Comparison of ENCODE assay signal across 14 cellular contexts in the genomic region with DNA sequence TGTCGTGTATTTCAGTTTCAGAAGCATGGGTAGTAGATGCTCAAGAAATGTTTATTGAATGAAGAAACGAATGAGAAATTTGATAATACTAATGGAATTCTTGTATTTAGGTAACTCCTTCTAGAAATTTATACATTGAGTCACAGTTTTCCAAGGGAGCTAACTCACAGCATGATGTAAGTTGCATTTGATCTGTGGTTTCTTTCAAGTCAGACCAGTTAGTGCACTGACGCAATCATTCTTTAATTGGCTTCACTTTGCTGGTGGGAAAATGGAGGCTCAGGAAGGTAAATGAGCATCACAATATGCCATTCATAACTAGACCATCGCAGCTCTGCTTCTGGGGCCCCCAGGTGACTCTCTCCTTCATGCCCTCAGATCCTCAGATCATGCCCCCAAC. TPM values are rescaled to one million over a fixed set of nuclear protein-coding genes. Genes with fewer than 3 reads are reported as not detected.
A peak's percentile ranks its signal among the peaks of the same experiment; 100 is the strongest.
DNase-seq lines count a peak whose midpoint lies in the region; ATAC-seq and TF ChIP-seq lines count a peak whose summit lies in the region.
"Had no signal": no experiment of that assay in that cellular context is flagged by ENCODE, and none has a peak within 500 bp of the region (broad histone marks: within the 10 kb centered on the region; RNA-seq: fewer than 3 reads in every experiment).

No MANE protein-coding gene starts in this region.

- TF ChIP-seq CTCF in RWPE2 (IDR thresholded peaks at IDR 0.05; ENCODE audit: poor library complexity, severe bottlenecking) (no peak), esophagus squamous epithelium (IDR thresholded peaks at IDR 0.05) (no peak), suprapubic skin (IDR thresholded peaks at IDR 0.05) (no peak)

- intact Hi-C loops in esophagus squamous epithelium (cut with DNase I) = no loop called here

- TF ChIP-seq EP300 in suprapubic skin (IDR thresholded peaks at IDR 0.05) = no peak

- H3K4me3 ChIP-seq in RWPE2 (ENCODE audit: severe bottlenecking) = no peak overlapping the region
- no peak overlapping the region for H3K4me3 ChIP-seq in esophagus squamous epithelium
- no peak overlapping the region for H3K4me3 ChIP-seq in suprapubic skin
- H3K4me3 ChIP-seq: thoracic aorta had no signal

- ATAC-seq in RWPE2 (ENCODE audit: low read depth) = peak; percentile 58
- ATAC-seq in HG03469 (IDR thresholded peaks at IDR 0.05; ENCODE audit: unreplicated experiment) = no peak

- TF ChIP-seq POLR2A in esophagus squamous epithelium (IDR thresholded peaks at IDR 0.05) = no peak
- TF ChIP-seq POLR2A in suprapubic skin (IDR thresholded peaks at IDR 0.05) = no peak

- DNase-seq in NOMO-1 treated with DMSO at 0.1 percent for 48 hours (lab: John Stamatoyannopoulos, UW; ENCODE audit: unreplicated experiment) (peak; percentile 24), NOMO-1 treated with dmso at 0.1 percent for 144 hours (lab: John Stamatoyannopoulos, UW; ENCODE audit: unreplicated experiment) (no peak), RWPE2 (ENCODE audit: low spot score) (no peak), esophagus squamous epithelium (lab: John Stamatoyannopoulos, UW) (no peak), suprapubic skin (ENCODE audit: low spot score in 2 of 2) (no peak), NCI-H2171 treated with DMSO at 0.1 percent for 48 hours (lab: John Stamatoyannopoulos, UW) (no peak), NCI-H446 treated with DMSO at 0.1 percent for 48 hours (lab: John Stamatoyannopoulos, UW) (no peak)
- DNase-seq: Caco-2, hippocampal formation, nephron progenitor cell, SW 1271 had no signal

- H3K27me3 ChIP-seq in RWPE2 (ENCODE audit: insufficient read depth, poor library complexity, severe bottlenecking) (no peaks in the 10 kb centered on the region), esophagus squamous epithelium (peaks cover 0 to 6% (median 0%) of the 10 kb centered on the region in 4 donors), suprapubic skin (no peaks in the 10 kb centered on the region)

- H3K4me1 ChIP-seq in RWPE2 (ENCODE audit: insufficient read depth, poor library complexity, severe bottlenecking) = peaks cover 33% of the 10 kb centered on the region
- H3K4me1 ChIP-seq in esophagus squamous epithelium = peaks cover 0 to 42% (median 6%) of the 10 kb centered on the region in 3 donors
- peaks cover 16% of the 10 kb centered on the region for H3K4me1 ChIP-seq in suprapubic skin
- H3K4me1 ChIP-seq: Caco-2 had no signal

- 51 to 61% methylated on average over 4 of the region's 4 CpGs for WGBS in esophagus squamous epithelium, 2 donors
- 60% methylated on average over 4 of the region's 4 CpGs for WGBS in suprapubic skin

- H3K27ac ChIP-seq in RWPE2 (ENCODE audit: poor library complexity, severe bottlenecking) = peak overlapping the region; percentile 75
- H3K27ac ChIP-seq in esophagus squamous epithelium = peak overlapping the region in 3 of 4 donors; percentile 30 to 73 (median 71)
- H3K27ac ChIP-seq in suprapubic skin = peak overlapping the region; percentile 58
- H3K27ac ChIP-seq: 22Rv1, thoracic aorta had no signal

- H3K9me3 ChIP-seq in RWPE2 (ENCODE audit: severe bottlenecking) = no peaks in the 10 kb centered on the region
- no peaks in the 10 kb centered on the region for H3K9me3 ChIP-seq in esophagus squamous epithelium
- H3K9me3 ChIP-seq in suprapubic skin = no peaks in the 10 kb centered on the region
- H3K9me3 ChIP-seq: Caco-2, thoracic aorta had no signal

- H3K36me3 ChIP-seq in RWPE2 (ENCODE audit: low read depth) (no peaks in the 10 kb centered on the region), esophagus squamous epithelium (no peaks in the 10 kb centered on the region), suprapubic skin (no peaks in the 10 kb centered on the region)
- H3K36me3 ChIP-seq: thoracic aorta had no signal

RNA-seq across cellular contexts. Expression of a gene that starts 17.3 kb away (rescaled TPM):
- total RNA-seq in esophagus squamous epithelium (10 to 100 TPM; 11.6 to 38.0 (median 20.8) TPM), suprapubic skin (10 to 100 TPM; 31.5 to 51.6 (median 39.6) TPM)
- total RNA-seq: Caco-2, thoracic aorta had no signal
